In the genomic region with DNA sequence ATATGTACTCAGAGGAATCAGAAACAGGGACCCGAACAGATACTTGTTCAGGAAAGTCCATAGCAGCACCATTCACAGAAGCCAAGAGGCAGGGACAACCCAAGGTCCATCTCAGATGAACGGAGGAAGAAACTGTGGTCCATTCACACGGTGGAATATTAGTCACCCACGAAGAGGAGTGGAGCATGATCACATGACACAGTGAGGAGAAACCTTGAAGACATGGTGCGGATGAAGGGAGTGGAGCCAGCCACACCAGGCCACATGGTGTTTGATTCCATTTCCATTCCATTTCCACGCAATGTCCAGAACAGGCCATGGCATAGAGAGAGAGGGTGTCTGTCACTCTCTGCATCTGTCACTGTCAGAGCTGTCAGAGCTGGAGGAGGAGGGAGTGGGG, we compare ENCODE assay signal across 31 cellular contexts. TPM values are rescaled to one million over a fixed set of nuclear protein-coding genes. Genes with fewer than 3 reads are reported as not detected.
DNase-seq lines count a peak whose midpoint lies in the region; ATAC-seq and TF ChIP-seq lines count a peak whose summit lies in the region.
"Had no signal": no experiment of that assay in that cellular context is flagged by ENCODE, and none has a peak within 500 bp of the region (broad histone marks: within the 10 kb centered on the region; RNA-seq: fewer than 3 reads in every experiment).

No MANE protein-coding gene starts in this region.

- H3K27ac ChIP-seq in sigmoid colon: no peak overlapping the region
- H3K27ac ChIP-seq: 22Rv1, HL-60, PC-9, SJSA1 had no signal

- TF ChIP-seq POLR2A in sigmoid colon (IDR thresholded peaks at IDR 0.05): no peak

- H3K36me3 Mint-ChIP-seq in endothelial cell (ENCODE audit: low read depth, unreplicated experiment): peaks cover 71% of the 10 kb centered on the region

- H3K9me3 ChIP-seq in sigmoid colon: no peaks in the 10 kb centered on the region
- H3K9me3 ChIP-seq: BE2C, MG63, SJSA1 had no signal

- H3K4me3 Mint-ChIP-seq in endothelial cell (ENCODE audit: unreplicated experiment): peak overlapping the region; percentile 79
- H3K4me3 Mint-ChIP-seq: GM23338, H9, HFFc6 had no signal

- H3K4me1 Mint-ChIP-seq in endothelial cell (ENCODE audit: unreplicated experiment): peaks cover 9% of the 10 kb centered on the region

- H3K36me3 ChIP-seq in sigmoid colon: peaks cover 10 to 77% (median 45%) of the 10 kb centered on the region in 4 donors
- H3K36me3 ChIP-seq: BE2C, MG63, SJSA1 had no signal

- H3K27me3 ChIP-seq in sigmoid colon: no peaks in the 10 kb centered on the region
- H3K27me3 ChIP-seq: BE2C, MG63, SJSA1 had no signal

- H3K9me3 Mint-ChIP-seq in endothelial cell (ENCODE audit: unreplicated experiment): no peaks in the 10 kb centered on the region
- H3K9me3 Mint-ChIP-seq: GM23338, H9, HFFc6 had no signal

- H3K4me1 ChIP-seq in sigmoid colon: no peaks in the 10 kb centered on the region
- H3K4me1 ChIP-seq: SJSA1 had no signal

- no peak for TF ChIP-seq EP300 in Ishikawa (IDR thresholded peaks at IDR 0.05; ENCODE audit: borderline replicate concordance)
- no peak for TF ChIP-seq EP300 in sigmoid colon (IDR thresholded peaks at IDR 0.05)

- no peak for TF ChIP-seq RAD21 in Ishikawa (IDR thresholded peaks at IDR 0.05; ENCODE audit: low read depth)

- intact Hi-C loops in sigmoid colon (cut with DNase I): no loop called here

- ATAC-seq in HG03039 (IDR thresholded peaks at IDR 0.05; ENCODE audit: unreplicated experiment) (no peak), GM19397 (IDR thresholded peaks at IDR 0.05; ENCODE audit: unreplicated experiment) (no peak)
- ATAC-seq: GM23338 had no signal

- no peak overlapping the region for H3K4me3 ChIP-seq in sigmoid colon
- H3K4me3 ChIP-seq: GM23338, MG63, PC-9, SJSA1 had no signal

- peaks cover 2% of the 10 kb centered on the region for H3K27me3 Mint-ChIP-seq in endothelial cell (ENCODE audit: unreplicated experiment)

- whole genome bisulfite sequencing in sigmoid colon, 2 donors: 97% methylated on average over 6 of the region's 6 CpGs

- TF ChIP-seq CTCF in endothelial cell (IDR thresholded peaks at IDR 0.05; ENCODE audit: unreplicated experiment) (no peak), sigmoid colon (IDR thresholded peaks at IDR 0.05) (no peak)

- DNase-seq in activated effector memory CD4-positive, alpha-beta T cell treated with anti-CD3 and anti-CD28 coated beads, Interleukin-2, amount 50 U/mL, for 16 hours: peak; percentile 3
- no peak for DNase-seq in activated effector memory CD4-positive, alpha-beta T cell treated with Interleukin-2 at 50 U/mL for 16 hours
- DNase-seq in endothelial cell (ENCODE audit: low spot score): no peak
- peak; percentile 8 for DNase-seq in sigmoid colon
- DNase-seq in HPDE6-E6E7 (ENCODE audit: extremely low spot score): no peak
- DNase-seq: ACHN, BE2C, Calu3, DMS79 treated with DMSO at 0.1 percent for 48 hours, GF-D8, H9, HFFc6, KG1, MG63, NCI-H1105 treated with DMSO at 0.1 percent for 48 hours, NCI-H146, NCI-H1930, NCI-H2107, NCI-H524 treated with DMSO at 0.1 percent for 48 hours, NCI-H82, PC-9, Right ventricle myocardium superior had no signal

- peak overlapping the region; percentile 52 for H3K27ac Mint-ChIP-seq in endothelial cell (ENCODE audit: unreplicated experiment)
- H3K27ac Mint-ChIP-seq: GM23338, H9, HFFc6 had no signal

TF ChIP-seq in Ishikawa, 13 proteins besides CTCF, POLR2A, EP300 and RAD21:
- TF ChIP-seq ZBTB7A (IDR thresholded peaks at IDR 0.05; ENCODE audit: low read depth) (no peak), USF1 (IDR thresholded peaks at IDR 0.05) (peak; percentile 48)

RNA-seq across cellular contexts. Expression of gene NADSYN1, which starts 30.7 kb away (rescaled TPM):
- 69.0 TPM for total RNA-seq in endothelial cell (ENCODE audit: unreplicated experiment)
- 10 to 100 TPM; 24.6 to 72.0 (median 38.3) TPM for total RNA-seq in sigmoid colon
- 100 to 1,000 TPM in 1 of 3 donors, 10 to 100 TPM in 2; 31.8 to 136 (median 42.5) TPM for polyA plus RNA-seq in sigmoid colon

RNA-seq across cellular contexts. Expression of gene DHCR7, which starts 35.5 kb away (rescaled TPM):
- total RNA-seq in endothelial cell (ENCODE audit: unreplicated experiment) (130 TPM), sigmoid colon (1 to 10 TPM; 4.1 to 7.5 (median 5.3) TPM)
- polyA plus RNA-seq in sigmoid colon: 10 to 100 TPM in 1 of 3 donors, 1 to 10 TPM in 2; 2.4 to 54.2 (median 8.8) TPM

RNA-seq across cellular contexts. Expression of gene KRTAP5-7, which starts 43.4 kb away (rescaled TPM):
- total RNA-seq in endothelial cell (ENCODE audit: unreplicated experiment) (not detected), sigmoid colon (under 1 TPM in 1 of 4 donors, not detected in 3; 0.49 TPM)
- under 1 TPM in 1 of 3 donors, not detected in 2; 0.32 TPM for polyA plus RNA-seq in sigmoid colon
- total RNA-seq: Calu3, GM23338, H9, HFFc6, HT-29, PC-9, Right ventricle myocardium superior, RPMI7951, SJSA1 had no signal
- polyA plus RNA-seq: GM23338 had no signal

RNA-seq across cellular contexts. Expression of gene KRTAP5-8, which starts 54.1 kb away (rescaled TPM):
- total RNA-seq in endothelial cell (ENCODE audit: unreplicated experiment) (not detected), sigmoid colon (not detected)
- polyA plus RNA-seq in sigmoid colon: under 1 TPM in 1 of 3 donors, not detected in 2; 0.29 TPM
- total RNA-seq: Calu3, GM23338, H9, HFFc6, HT-29, PC-9, Right ventricle myocardium superior, RPMI7951, SJSA1 had no signal
- polyA plus RNA-seq: GM23338 had no signal

Comparison
In these comparisons a context has a peak if more than half of its experiments do, and no peak if none do; other contexts are left out.
1. DNase-seq: peak in activated effector memory CD4-positive, alpha-beta T cell treated with anti-CD3 and anti-CD28 coated beads, Interleukin-2, amount 50 U/mL, for 16 hours (single experiment) and sigmoid colon (single experiment); none in activated effector memory CD4-positive, alpha-beta T cell treated with Interleukin-2 at 50 U/mL for 16 hours (single experiment), endothelial cell (single experiment) and HPDE6-E6E7 (single experiment).
2. RNA of gene DHCR7, which starts 35.5 kb away (total RNA-seq): 130 TPM in endothelial cell (single experiment); 4.1 to 7.5 TPM in sigmoid colon; every median in the first group is over 10 times any median in the second.